Comparison of ENCODE assay signal across 1 cellular context in the genomic region with DNA sequence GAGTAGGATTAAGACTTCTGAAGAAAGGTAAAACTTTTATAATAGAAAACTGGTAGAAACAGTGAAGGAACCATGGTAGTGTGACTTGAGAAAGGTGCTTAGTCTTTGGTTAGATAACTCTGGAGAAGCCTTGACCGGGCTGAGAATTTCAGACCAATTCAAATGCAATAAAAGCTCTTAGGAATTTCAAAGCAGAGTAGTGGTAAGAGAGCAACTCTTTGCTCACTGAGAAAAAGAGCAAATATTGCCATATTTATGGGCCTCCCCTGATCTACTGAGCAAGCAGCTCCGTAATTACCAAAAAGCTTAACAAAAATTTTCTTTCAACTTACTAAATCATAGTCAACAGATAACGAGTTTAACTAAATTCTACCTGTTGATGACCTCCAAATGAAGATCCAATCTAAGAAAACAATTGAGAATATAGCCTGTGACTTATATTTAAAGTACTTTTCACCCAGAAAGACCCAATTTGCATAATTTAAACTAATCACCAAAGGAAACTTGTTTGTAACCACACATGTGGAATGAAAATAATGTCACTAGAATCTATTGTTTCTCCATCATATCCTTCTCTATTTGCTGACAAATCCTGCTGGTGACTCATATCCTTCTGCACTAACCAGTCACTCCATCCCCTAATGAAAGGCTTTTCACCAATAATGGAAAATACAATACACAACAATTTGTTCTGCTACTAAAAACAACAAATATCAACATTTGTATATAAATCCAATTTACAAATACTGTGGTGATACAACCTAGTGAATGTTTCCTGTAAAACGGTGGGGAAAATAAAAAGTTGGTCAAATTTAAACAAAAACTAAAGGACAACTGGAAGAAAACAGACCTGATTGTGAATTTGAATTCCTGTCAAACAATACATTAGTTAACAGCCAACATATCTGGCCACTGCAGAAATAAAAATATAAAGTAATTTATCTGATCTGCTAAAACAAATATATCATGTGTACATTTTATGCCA.
TF ChIP-seq lines count a peak whose summit lies in the region.

No MANE protein-coding gene starts in this region.

TF ChIP-seq in GM12878, 131 proteins besides CTCF, POLR2A, EP300 and RAD21 (continued from another document):
- TF ChIP-seq BCL3 (IDR thresholded peaks at IDR 0.05; ENCODE audit: borderline replicate concordance, insufficient read depth, low read depth, low read length, poor library complexity, severe bottlenecking) (no peak), STAT3 (IDR thresholded peaks at IDR 0.05; ENCODE audit: low read depth, low read length) (no peak), TCF7 (IDR thresholded peaks at IDR 0.05; ENCODE audit: borderline replicate concordance) (no peak), MXI1 (IDR thresholded peaks at IDR 0.05; ENCODE audit: low read depth, low read length) (no peak), SIN3A (IDR thresholded peaks at IDR 0.05; ENCODE audit: low read depth, low read length) (no peak), LARP7 (IDR thresholded peaks at IDR 0.05) (no peak)
TF ChIP-seq in GM12878: peak in this region for 7.
